Comparison of ENCODE assay signal across 12 cellular contexts in genomic region chr5:172875372-172876279, GRCh38. TPM values are rescaled to one million over a fixed set of nuclear protein-coding genes. Genes with fewer than 3 reads are reported as not detected.
DNase-seq lines count a peak whose midpoint lies in the region; ATAC-seq and TF ChIP-seq lines count a peak whose summit lies in the region.
"Had no signal": no experiment of that assay in that cellular context is flagged by ENCODE, and none has a peak within 500 bp of the region (broad histone marks: within the 10 kb centered on the region; RNA-seq: fewer than 3 reads in every experiment).

No MANE protein-coding gene starts in this region.

- H3K27ac Mint-ChIP-seq in memory B cell (peak overlapping the region; percentile 31), GM23338 (no peak overlapping the region)

- no peaks in the 10 kb centered on the region for H3K9me2 ChIP-seq in GM23338 (ENCODE audit: insufficient read depth)

- no peak overlapping the region for H3K4me2 ChIP-seq in GM23338

- intact Hi-C loops in thyroid gland (cut with DNase I), result no loop called here

- H3K36me3 ChIP-seq in thyroid gland, result no peaks in the 10 kb centered on the region
- no peaks in the 10 kb centered on the region; the same call in 1 of the 2 replicates for H3K36me3 ChIP-seq in GM23338 (ENCODE audit: insufficient read depth)

- H3K79me2 ChIP-seq in GM23338 (replicated peaks; ENCODE audit: insufficient read depth), result peaks cover 52% of the 10 kb centered on the region

- TF ChIP-seq CTCF in thyroid gland (IDR thresholded peaks at IDR 0.05) (no peak), GM23338 (conservative IDR thresholded peaks at IDR 0.05; ENCODE audit: low read depth in 2 of 2) (no peak)

- DNase-seq in NCI-H82 (lab: John Stamatoyannopoulos, UW), result peak; percentile 3
- no peak for DNase-seq in NCI-H82 treated with DMSO at 0.1 percent for 48 hours (lab: John Stamatoyannopoulos, UW; ENCODE audit: unreplicated experiment)
- DNase-seq in T47D (ENCODE audit: low read depth in 1 of 2, low spot score in 1 of 2), result peak; percentile 44 to 84
- no peak for DNase-seq in memory B cell (ENCODE audit: low spot score in 2 of 2)
- DNase-seq in thyroid gland, result no peak
- DNase-seq in NCI-H146 (lab: John Stamatoyannopoulos, UW), result no peak
- no peak for DNase-seq in OCI-M2 (lab: John Stamatoyannopoulos, UW; ENCODE audit: unreplicated experiment)
- DNase-seq in GM23338 (ENCODE audit: low spot score), result no peak
- DNase-seq: activated naive CD4-positive, alpha-beta T cell treated with Interleukin-2 at 50 U/mL for 16 hours; NCI-H1417 treated with DMSO at 0.1 percent for 48 hours; NCI-H748 treated with DMSO at 0.1 percent for 48 hours; stimulated activated naive CD4-positive, alpha-beta T cell had no signal

- H3K4me1 ChIP-seq in thyroid gland (peaks cover 61 to 81% of the 10 kb centered on the region in 2 donors), GM23338 (ENCODE audit: insufficient read depth) (peaks cover 27% of the 10 kb centered on the region)

- H2AFZ ChIP-seq in GM23338, result no peak overlapping the region

- H3K4me3 ChIP-seq in thyroid gland (replicated peaks in 1 of 3), result no peak overlapping the region
- no peak overlapping the region for H3K4me3 ChIP-seq in GM23338

- H3K27ac ChIP-seq in thyroid gland (peak overlapping the region; percentile 97 to 98 (median 98)), GM23338 (ENCODE audit: low read depth) (no peak overlapping the region)

- H3K36me3 Mint-ChIP-seq in memory B cell (peaks cover 2% of the 10 kb centered on the region), GM23338 (ENCODE audit: low read depth) (peaks cover 5% of the 10 kb centered on the region; the same call in 2 of the 3 replicates)

- H3K9me3 Mint-ChIP-seq in memory B cell, result no peaks in the 10 kb centered on the region
- H3K9me3 Mint-ChIP-seq in GM23338, result no peaks in the 10 kb centered on the region; the same call in 2 of the 3 replicates

- H3K27me3 Mint-ChIP-seq in memory B cell (no peaks in the 10 kb centered on the region), GM23338 (ENCODE audit: insufficient read depth, low read depth, poor library complexity) (peaks cover 8% of the 10 kb centered on the region)

- in situ Hi-C loops in T47D (cut with HindIII; ENCODE audit: low pct_unique_long_range_greater_than_20kb, low sequenced_read_pairs), result no loop called here

- peaks cover 45% of the 10 kb centered on the region for H4K20me1 ChIP-seq in GM23338 (replicated peaks; ENCODE audit: insufficient read depth)

- no peak for TF ChIP-seq POLR2A in thyroid gland (IDR thresholded peaks at IDR 0.05)

- no peaks in the 10 kb centered on the region for H3F3A ChIP-seq in GM23338 (replicated peaks; ENCODE audit: low read depth)

- peaks cover 15% of the 10 kb centered on the region for H3K4me1 Mint-ChIP-seq in memory B cell
- peaks cover 8% of the 10 kb centered on the region for H3K4me1 Mint-ChIP-seq in GM23338

- H3K4me3 Mint-ChIP-seq in memory B cell, result no peak overlapping the region
- H3K4me3 Mint-ChIP-seq in GM23338, result no peak overlapping the region

- ATAC-seq in memory B cell (ENCODE audit: low read depth), result peak; percentile 19
- no peak for ATAC-seq in GM23338

- no peaks in the 10 kb centered on the region for H3K9me3 ChIP-seq in thyroid gland

- 51 to 53% methylated on average over 8 of the region's 8 CpGs for WGBS in thyroid gland, 2 donors

- H3K27me3 ChIP-seq in thyroid gland (no peaks in the 10 kb centered on the region), GM23338 (ENCODE audit: insufficient read depth) (no peaks in the 10 kb centered on the region)

TF ChIP-seq in GM23338, 12 proteins besides CTCF, POLR2A, EP300 and RAD21 (continues in another document):
- TF ChIP-seq, protein P1, sequence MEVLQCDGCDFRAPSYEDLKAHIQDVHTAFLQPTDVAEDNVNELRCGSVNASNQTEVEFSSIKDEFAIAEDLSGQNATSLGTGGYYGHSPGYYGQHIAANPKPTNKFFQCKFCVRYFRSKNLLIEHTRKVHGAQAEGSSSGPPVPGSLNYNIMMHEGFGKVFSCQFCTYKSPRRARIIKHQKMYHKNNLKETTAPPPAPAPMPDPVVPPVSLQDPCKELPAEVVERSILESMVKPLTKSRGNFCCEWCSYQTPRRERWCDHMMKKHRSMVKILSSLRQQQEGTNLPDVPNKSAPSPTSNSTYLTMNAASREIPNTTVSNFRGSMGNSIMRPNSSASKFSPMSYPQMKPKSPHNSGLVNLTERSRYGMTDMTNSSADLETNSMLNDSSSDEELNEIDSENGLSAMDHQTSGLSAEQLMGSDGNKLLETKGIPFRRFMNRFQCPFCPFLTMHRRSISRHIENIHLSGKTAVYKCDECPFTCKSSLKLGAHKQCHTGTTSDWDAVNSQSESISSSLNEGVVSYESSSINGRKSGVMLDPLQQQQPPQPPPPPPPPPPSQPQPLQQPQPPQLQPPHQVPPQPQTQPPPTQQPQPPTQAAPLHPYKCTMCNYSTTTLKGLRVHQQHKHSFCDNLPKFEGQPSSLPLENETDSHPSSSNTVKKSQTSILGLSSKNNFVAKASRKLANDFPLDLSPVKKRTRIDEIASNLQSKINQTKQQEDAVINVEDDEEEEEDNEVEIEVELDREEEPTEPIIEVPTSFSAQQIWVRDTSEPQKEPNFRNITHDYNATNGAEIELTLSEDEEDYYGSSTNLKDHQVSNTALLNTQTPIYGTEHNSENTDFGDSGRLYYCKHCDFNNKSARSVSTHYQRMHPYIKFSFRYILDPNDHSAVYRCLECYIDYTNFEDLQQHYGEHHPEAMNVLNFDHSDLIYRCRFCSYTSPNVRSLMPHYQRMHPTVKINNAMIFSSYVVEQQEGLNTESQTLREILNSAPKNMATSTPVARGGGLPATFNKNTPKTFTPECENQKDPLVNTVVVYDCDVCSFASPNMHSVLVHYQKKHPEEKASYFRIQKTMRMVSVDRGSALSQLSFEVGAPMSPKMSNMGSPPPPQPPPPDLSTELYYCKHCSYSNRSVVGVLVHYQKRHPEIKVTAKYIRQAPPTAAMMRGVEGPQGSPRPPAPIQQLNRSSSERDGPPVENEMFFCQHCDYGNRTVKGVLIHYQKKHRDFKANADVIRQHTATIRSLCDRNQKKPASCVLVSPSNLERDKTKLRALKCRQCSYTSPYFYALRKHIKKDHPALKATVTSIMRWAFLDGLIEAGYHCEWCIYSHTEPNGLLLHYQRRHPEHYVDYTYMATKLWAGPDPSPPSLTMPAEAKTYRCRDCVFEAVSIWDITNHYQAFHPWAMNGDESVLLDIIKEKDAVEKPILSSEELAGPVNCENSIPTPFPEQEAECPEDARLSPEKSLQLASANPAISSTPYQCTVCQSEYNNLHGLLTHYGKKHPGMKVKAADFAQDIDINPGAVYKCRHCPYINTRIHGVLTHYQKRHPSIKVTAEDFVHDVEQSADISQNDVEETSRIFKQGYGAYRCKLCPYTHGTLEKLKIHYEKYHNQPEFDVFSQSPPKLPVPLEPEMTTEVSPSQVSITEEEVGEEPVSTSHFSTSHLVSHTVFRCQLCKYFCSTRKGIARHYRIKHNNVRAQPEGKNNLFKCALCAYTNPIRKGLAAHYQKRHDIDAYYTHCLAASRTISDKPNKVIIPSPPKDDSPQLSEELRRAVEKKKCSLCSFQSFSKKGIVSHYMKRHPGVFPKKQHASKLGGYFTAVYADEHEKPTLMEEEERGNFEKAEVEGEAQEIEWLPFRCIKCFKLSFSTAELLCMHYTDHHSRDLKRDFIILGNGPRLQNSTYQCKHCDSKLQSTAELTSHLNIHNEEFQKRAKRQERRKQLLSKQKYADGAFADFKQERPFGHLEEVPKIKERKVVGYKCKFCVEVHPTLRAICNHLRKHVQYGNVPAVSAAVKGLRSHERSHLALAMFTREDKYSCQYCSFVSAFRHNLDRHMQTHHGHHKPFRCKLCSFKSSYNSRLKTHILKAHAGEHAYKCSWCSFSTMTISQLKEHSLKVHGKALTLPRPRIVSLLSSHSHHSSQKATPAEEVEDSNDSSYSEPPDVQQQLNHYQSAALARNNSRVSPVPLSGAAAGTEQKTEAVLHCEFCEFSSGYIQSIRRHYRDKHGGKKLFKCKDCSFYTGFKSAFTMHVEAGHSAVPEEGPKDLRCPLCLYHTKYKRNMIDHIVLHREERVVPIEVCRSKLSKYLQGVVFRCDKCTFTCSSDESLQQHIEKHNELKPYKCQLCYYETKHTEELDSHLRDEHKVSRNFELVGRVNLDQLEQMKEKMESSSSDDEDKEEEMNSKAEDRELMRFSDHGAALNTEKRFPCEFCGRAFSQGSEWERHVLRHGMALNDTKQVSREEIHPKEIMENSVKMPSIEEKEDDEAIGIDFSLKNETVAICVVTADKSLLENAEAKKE (CRISPR knock-in tag; IDR thresholded peaks at IDR 0.05), result no peak
- no peak for TF ChIP-seq POLR2AphosphoS5 (IDR thresholded peaks at IDR 0.05; ENCODE audit: low read depth)
- no peak for TF ChIP-seq JUNB (IDR thresholded peaks at IDR 0.05; ENCODE audit: unreplicated experiment)
- no peak for TF ChIP-seq EZH2phosphoT487 (IDR thresholded peaks at IDR 0.05; ENCODE audit: unreplicated experiment)
- no peak for TF ChIP-seq STAT1 (IDR thresholded peaks at IDR 0.05; ENCODE audit: unreplicated experiment)
- TF ChIP-seq CREB1 (CRISPR knock-in tag; IDR thresholded peaks at IDR 0.05; ENCODE audit: low read depth), result no peak
- TF ChIP-seq REST (IDR thresholded peaks at IDR 0.05; ENCODE audit: unreplicated experiment), result no peak

RNA-seq across cellular contexts. Expression of gene ERGIC1, which starts 41.6 kb away (rescaled TPM):
- 100 to 1,000 TPM; 156 to 214 (median 175) TPM for total RNA-seq in thyroid gland
- 92.2 and 99.9 TPM in 2 replicates for total RNA-seq in GM23338 (2014; rRNA removed; shearing (Covaris generic))
- 21.2 and 25.2 TPM in 2 replicates for polyA plus RNA-seq in GM23338 (2016; fragmentation: Nextera tagmentation; extraction: Ambion mirVana)

Comparison
In these comparisons a context has a peak if more than half of its experiments do, and no peak if none do; other contexts are left out.
1. DNase-seq: peak in NCI-H82 (single experiment) and T47D (2 of 2); none in NCI-H82 treated with DMSO at 0.1 percent for 48 hours (single experiment), memory B cell (0 of 2), thyroid gland (0 of 2), NCI-H146 (single experiment), OCI-M2 (single experiment) and GM23338 (single experiment).